ENCODE assay signal across 11 cellular contexts in genomic region chr13:109666656-109667448, GRCh38.
DNase-seq lines count a peak whose midpoint lies in the region; ATAC-seq and TF ChIP-seq lines count a peak whose summit lies in the region.
"Had no signal": no experiment of that assay in that cellular context is flagged by ENCODE, and none has a peak within 500 bp of the region (broad histone marks: within the 10 kb centered on the region; RNA-seq: fewer than 3 reads in every experiment).

No MANE protein-coding gene starts in this region.

- peak overlapping the region; percentile 28 for H3K27ac Mint-ChIP-seq in chondrocyte (ENCODE audit: unreplicated experiment)

- H3K4me1 ChIP-seq in PC-3 (ENCODE audit: insufficient read depth, low read length) = peaks cover 23% of the 10 kb centered on the region
- H3K4me1 ChIP-seq: thyroid gland had no signal

- peaks cover 5% of the 10 kb centered on the region for H3K9me3 Mint-ChIP-seq in chondrocyte (ENCODE audit: low read depth)

- H3K9me3 ChIP-seq in PC-3 (ENCODE audit: low read length) = no peaks in the 10 kb centered on the region
- H3K9me3 ChIP-seq: thyroid gland had no signal

- H3K9ac ChIP-seq in PC-3 (ENCODE audit: low read length) = peak overlapping the region; percentile 36

- peaks cover 13% of the 10 kb centered on the region for H3K4me1 Mint-ChIP-seq in chondrocyte (ENCODE audit: low read depth)

- peak overlapping the region; percentile 76 for H3K4me2 ChIP-seq in PC-3 (ENCODE audit: low read length)

- peak overlapping the region; percentile 90 for H3K27ac ChIP-seq in PC-3 (ENCODE audit: low read length)
- H3K27ac ChIP-seq: thyroid gland had no signal

- no peak overlapping the region for H3K4me3 Mint-ChIP-seq in chondrocyte (ENCODE audit: unreplicated experiment)

- no TSS peak for BruUV-seq in PC-3 (replicated peaks; lab: Mats Ljungman, UMichigan)

- H2AFZ ChIP-seq in PC-3 (ENCODE audit: low read length) = peak overlapping the region; percentile 71

- H3F3A ChIP-seq in PC-3 (ENCODE audit: low read length, unreplicated experiment) = no peaks in the 10 kb centered on the region

- intact Hi-C loops in PC-3 (cut with micrococcal nuclease) = no loop called here

- peak overlapping the region; percentile 16; the same call in 1 of the 2 replicates for H3K4me3 ChIP-seq in AG10803 (ENCODE audit: low read length)
- peak overlapping the region; percentile 30; the same call in 1 of the 2 replicates for H3K4me3 ChIP-seq in PC-3 (ENCODE audit: low read length)
- H3K4me3 ChIP-seq: thyroid gland had no signal

- peak; percentile 53 for DNase-seq in AG10803 (ENCODE audit: low read depth)
- DNase-seq in PC-3 = peak; percentile 66
- no peak for DNase-seq in chondrocyte (ENCODE audit: low spot score)
- DNase-seq in myocyte (ENCODE audit: low read depth) = peak; percentile 72
- no peak for DNase-seq in nucleus accumbens (lab: John Stamatoyannopoulos, UW)
- DNase-seq in GM19238 (ENCODE audit: insufficient read length, low spot score) = no peak
- DNase-seq: activated T-cell treated with anti-CD3 and anti-CD28 coated beads, Interleukin-2, amount 50 U/mL, for 48 hours; central memory CD4-positive, alpha-beta T cell; thyroid gland had no signal

- H3K36me3 ChIP-seq in PC-3 (ENCODE audit: low read depth, low read length) = no peaks in the 10 kb centered on the region
- H3K36me3 ChIP-seq: thyroid gland had no signal

- TF ChIP-seq CTCF in AG10803 (conservative IDR thresholded peaks at IDR 0.05; ENCODE audit: low read length) = no peak
- no peak for TF ChIP-seq CTCF in PC-3 (conservative IDR thresholded peaks at IDR 0.05; ENCODE audit: low read depth, low read length)
- TF ChIP-seq CTCF in chondrocyte (IDR thresholded peaks at IDR 0.05) = no peak

- no peaks in the 10 kb centered on the region for H3K27me3 Mint-ChIP-seq in chondrocyte (ENCODE audit: low read depth)

- no peaks in the 10 kb centered on the region for H3K36me3 Mint-ChIP-seq in chondrocyte (ENCODE audit: low read depth)

- no peaks in the 10 kb centered on the region for H3K9me2 ChIP-seq in PC-3 (replicated peaks; ENCODE audit: low read length)

- no peaks in the 10 kb centered on the region for H3K27me3 ChIP-seq in PC-3 (ENCODE audit: low read length)
- H3K27me3 ChIP-seq: thyroid gland had no signal

- ATAC-seq in PC-3 (peak; percentile 79), HG03159 (IDR thresholded peaks at IDR 0.05; ENCODE audit: unreplicated experiment) (no peak), HG03342 (IDR thresholded peaks at IDR 0.05; ENCODE audit: unreplicated experiment) (no peak)

- no peaks in the 10 kb centered on the region for H4K20me1 ChIP-seq in PC-3 (ENCODE audit: low read length)

- H3K79me2 ChIP-seq in PC-3 (ENCODE audit: low read length) = no peaks in the 10 kb centered on the region

- CTCF ChIA-PET in PC-3 (lab: Charles Lee) = no interaction called here

- POLR2A ChIA-PET in PC-3 (lab: Charles Lee; ENCODE audit: unreplicated experiment) = no interaction called here

Comparison
In these comparisons a context has a peak if more than half of its experiments do, and no peak if none do; other contexts are left out.
1. DNase-seq: peak in AG10803 (single experiment), PC-3 (single experiment) and myocyte (single experiment); none in chondrocyte (single experiment), nucleus accumbens (0 of 56) and GM19238 (single experiment).